In genomic region chr15:63943829-63944680, GRCh38 we compare ENCODE assay signal across 14 cellular contexts.
"Had no signal": no experiment of that assay in that cellular context is flagged by ENCODE, and none has a peak within 500 bp of the region (broad histone marks: within the 10 kb centered on the region; RNA-seq: fewer than 3 reads in every experiment).

No MANE protein-coding gene starts in this region.

- H3K27me3 ChIP-seq: neural progenitor cell, pancreas had no signal

- H3K4me2 ChIP-seq: neural progenitor cell, SK-N-SH had no signal

- FAIRE-seq: bronchial epithelial cell, islet of Langerhans, pancreas had no signal

- H3K9me3 Mint-ChIP-seq: activated naive CD8-positive, alpha-beta T cell treated with anti-CD3 and anti-CD28 coated beads, Interleukin-2, amount 50 U/mL, for 24 hours; neural progenitor cell had no signal

- H3K27me3 Mint-ChIP-seq: activated naive CD8-positive, alpha-beta T cell treated with anti-CD3 and anti-CD28 coated beads, Interleukin-2, amount 50 U/mL, for 24 hours had no signal

- H3K36me3 Mint-ChIP-seq: neural progenitor cell had no signal

- H3K4me3 ChIP-seq: neural progenitor cell, pancreas had no signal

- H3K4me3 Mint-ChIP-seq: activated CD8-positive, alpha-beta T cell treated with anti-CD3 and anti-CD28 coated beads, Interleukin-2, amount 10 ng/mL, durations not matched to agents 7 days and 5 days; activated naive CD8-positive, alpha-beta T cell treated with anti-CD3 and anti-CD28 coated beads, Interleukin-2, amount 50 U/mL, for 24 hours; neural progenitor cell had no signal

- H3K9ac ChIP-seq: neural progenitor cell, SK-N-SH had no signal

- H3K9me3 ChIP-seq: pancreas, SK-N-SH had no signal

- DNase-seq: activated naive CD8-positive, alpha-beta T cell treated with anti-CD3 and anti-CD28 coated beads, Interleukin-2, amount 50 U/mL, for 24 hours; erythroblast; pancreas; SK-N-SH; stimulated activated CD4-positive, alpha-beta T cell treated with anti-CD3 and anti-CD28 coated beads, Interleukin-12 subunit alpha, Interleukin-12 subunit beta, amount 100 ng/mL, for 4 hours; stimulated activated naive CD4-positive, alpha-beta T cell treated with Interleukin-2 at 50 U/mL for 16 hours; substantia nigra; T-helper 1 cell; trophoblast cell had no signal

- H3K27ac ChIP-seq: neural progenitor cell, pancreas, VCaP had no signal

- H3K27ac Mint-ChIP-seq: activated CD8-positive, alpha-beta T cell treated with anti-CD3 and anti-CD28 coated beads, Interleukin-2, amount 10 ng/mL, durations not matched to agents 7 days and 5 days; activated naive CD8-positive, alpha-beta T cell treated with anti-CD3 and anti-CD28 coated beads, Interleukin-2, amount 50 U/mL, for 24 hours; neural progenitor cell had no signal

- H3K36me3 ChIP-seq: neural progenitor cell, pancreas had no signal
